8 cellular contexts compared by ENCODE assay signal in the genomic region with DNA sequence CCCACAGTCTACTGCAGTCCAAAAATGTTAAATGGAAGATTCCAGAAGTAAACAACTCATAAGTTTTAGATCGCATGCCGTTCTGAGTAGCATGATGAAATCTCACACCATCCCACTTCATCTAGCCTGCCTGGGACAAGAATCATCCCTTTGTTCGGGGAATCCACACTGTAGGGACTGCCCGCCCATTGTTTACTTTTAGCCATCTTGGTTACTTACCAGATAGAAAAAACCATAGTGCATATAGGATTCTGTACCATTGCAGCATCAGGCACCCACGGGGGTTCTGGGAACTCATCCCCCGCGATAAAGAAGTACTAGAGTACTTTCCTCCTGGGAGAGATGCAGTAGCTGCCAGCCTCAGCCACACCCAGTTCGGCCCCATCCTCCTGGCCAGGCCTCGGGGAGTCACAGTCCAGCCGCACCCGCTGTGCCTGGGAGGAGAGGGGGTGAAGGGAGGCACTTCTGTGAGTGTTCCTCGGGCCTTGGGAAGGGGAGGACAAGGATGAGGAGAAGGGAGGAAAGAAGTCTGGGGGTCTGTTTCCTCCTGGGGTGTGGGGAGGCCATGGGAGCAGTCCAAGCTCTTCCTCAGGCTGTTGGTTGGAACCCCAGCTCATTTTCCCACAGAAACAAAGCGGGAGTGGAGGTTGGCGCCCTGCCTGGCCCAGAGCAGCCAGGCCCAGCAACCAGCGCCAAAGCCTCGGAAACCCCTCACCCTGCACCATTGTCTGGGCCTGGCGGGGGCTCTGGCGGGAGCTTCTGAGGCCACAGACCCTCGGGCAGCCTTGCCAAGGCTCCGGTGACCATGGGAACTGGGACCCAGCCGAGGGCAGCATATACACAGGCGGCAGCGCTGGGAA. TPM values are rescaled to one million over a fixed set of nuclear protein-coding genes. Genes with fewer than 3 reads are reported as not detected.
DNase-seq lines count a peak whose midpoint lies in the region; FAIRE-seq and TF ChIP-seq lines count a peak whose summit lies in the region.
"Had no signal": no experiment of that assay in that cellular context is flagged by ENCODE, and none has a peak within 500 bp of the region (broad histone marks: within the 10 kb centered on the region; RNA-seq: fewer than 3 reads in every experiment).

No MANE protein-coding gene starts in this region.

- no peaks in the 10 kb centered on the region for H3K36me3 ChIP-seq in small intestine (ENCODE audit: control insufficient read depth in 2 of 2, insufficient read depth in 2 of 2, low read length in 2 of 2)
- H3K36me3 ChIP-seq in CD8-positive, alpha-beta memory T cell (ENCODE audit: insufficient read depth, low read length): no peaks in the 10 kb centered on the region

- 34 to 46% (median 41%) methylated on average over 22 to 23 of the region's 23 CpGs for WGBS in small intestine, 3 donors

- FAIRE-seq in small intestine (lab: Jason Lieb, UNC) (no peak), D721Med (lab: Jason Lieb, UNC) (no peak)

- DNase-seq in NCI-H460 (ENCODE audit: extremely low read depth, low read depth) (peak; percentile 84), fibroblast of peridontal ligament (ENCODE audit: extremely low read depth) (peak; percentile 84), small intestine (peak; percentile 87), NCI-H524 treated with DMSO at 0.1 percent for 48 hours (lab: John Stamatoyannopoulos, UW) (no peak), D721Med (ENCODE audit: insufficient read length, low spot score) (no peak)
- DNase-seq in CD8-positive, alpha-beta memory T cell: no peak
- DNase-seq: retina had no signal

- no peaks in the 10 kb centered on the region for H3K27me3 ChIP-seq in small intestine (ENCODE audit: control insufficient read depth in 2 of 2, insufficient read depth in 2 of 2, low read length in 2 of 2)
- H3K27me3 ChIP-seq in CD8-positive, alpha-beta memory T cell (ENCODE audit: insufficient read depth, low read length, poor library complexity, severe bottlenecking): no peaks in the 10 kb centered on the region

- H3K36me3 Mint-ChIP-seq in CD8-positive, alpha-beta memory T cell: peaks cover 0 to 2% (median 0%) of the 10 kb centered on the region in 3 donors

- peak overlapping the region; percentile 58 to 88 for H3K27ac ChIP-seq in small intestine (ENCODE audit: low read depth in 1 of 2, low read length in 1 of 2)
- H3K27ac ChIP-seq in CD8-positive, alpha-beta memory T cell (ENCODE audit: low read depth, low read length): no peak overlapping the region

- no peak overlapping the region for H3K4me3 ChIP-seq in small intestine (ENCODE audit: low read depth in 1 of 2, low read length in 2 of 2)
- H3K4me3 ChIP-seq in CD8-positive, alpha-beta memory T cell (ENCODE audit: low read length): no peak overlapping the region

- H3K4me1 Mint-ChIP-seq in CD8-positive, alpha-beta memory T cell: peaks cover 24 to 35% (median 25%) of the 10 kb centered on the region in 3 donors

- no peaks in the 10 kb centered on the region for H3K9me3 Mint-ChIP-seq in CD8-positive, alpha-beta memory T cell
- H3K9me3 Mint-ChIP-seq: activated T-helper 17 cell treated with anti-CD3 and anti-CD28 coated beads, Interleukin-2, amount 50 U/mL, for 72 hours had no signal

- POLR2A ChIA-PET in CD8-positive, alpha-beta memory T cell (lab: Charles Lee): interaction anchor here (0.6 to 0.8 kb wide), 2 partner anchors 14 to 33 kb away, joined by 3 to 4 read pairs; partner anchors contain the start of gene WBP2

- H3K4me3 Mint-ChIP-seq in CD8-positive, alpha-beta memory T cell: no peak overlapping the region
- H3K4me3 Mint-ChIP-seq: activated T-helper 17 cell treated with anti-CD3 and anti-CD28 coated beads, Interleukin-2, amount 50 U/mL, for 72 hours had no signal

- H3K9me3 ChIP-seq in small intestine (ENCODE audit: control insufficient read depth, low read depth): no peaks in the 10 kb centered on the region
- H3K9me3 ChIP-seq in CD8-positive, alpha-beta memory T cell (ENCODE audit: low read length): no peaks in the 10 kb centered on the region

- H3K27ac Mint-ChIP-seq in CD8-positive, alpha-beta memory T cell: peak overlapping the region in 1 of 8 donors; percentile 72
- H3K27ac Mint-ChIP-seq: activated T-helper 17 cell treated with anti-CD3 and anti-CD28 coated beads, Interleukin-2, amount 50 U/mL, for 72 hours had no signal

- CTCF ChIA-PET in CD8-positive, alpha-beta memory T cell (lab: Charles Lee): interaction anchor here (1.0 to 7.1 kb wide), 3 partner anchors 10 to 66 kb away, joined by 3 to 51 read pairs (median 4); partner anchors contain the start of gene TRIM65

- H3K4me1 ChIP-seq in small intestine (ENCODE audit: control insufficient read depth in 2 of 2, insufficient read depth in 1 of 2, low read depth in 1 of 2, low read length in 1 of 2): peaks cover 0 to 7% of the 10 kb centered on the region in 2 donors
- H3K4me1 ChIP-seq in CD8-positive, alpha-beta memory T cell (ENCODE audit: insufficient read depth, low read length): peaks cover 23% of the 10 kb centered on the region

- TF ChIP-seq CTCF in D721Med (IDR thresholded peaks at IDR 0.05; ENCODE audit: insufficient read depth, missing control alignments): no peak

- H3K27me3 Mint-ChIP-seq in CD8-positive, alpha-beta memory T cell: no peaks in the 10 kb centered on the region
- H3K27me3 Mint-ChIP-seq: activated T-helper 17 cell treated with anti-CD3 and anti-CD28 coated beads, Interleukin-2, amount 50 U/mL, for 72 hours had no signal

RNA-seq across cellular contexts. Expression of gene TRIM47, which starts 8.9 kb away (rescaled TPM):
- 38.0 and 50.4 TPM in 2 replicates for total RNA-seq in NCI-H460 (2014; rRNA removed; shearing (Covaris generic))
- 49.4 and 66.1 TPM in 2 replicates for polyA plus RNA-seq in NCI-H460 (2014; cell fraction: nucleus; rRNA removed)
- polyA plus RNA-seq in small intestine: 10 to 100 TPM; 24.9 to 63.3 (median 62.7) TPM
- 10 to 100 TPM; 12.6 to 14.1 TPM for total RNA-seq in CD8-positive, alpha-beta memory T cell
- 17.6 TPM for polyA plus RNA-seq in CD8-positive, alpha-beta memory T cell

RNA-seq across cellular contexts. Expression of gene WBP2, which starts 14.4 kb away (rescaled TPM):
- total RNA-seq in NCI-H460 (2014; rRNA removed; shearing (Covaris generic)): 32.0 and 36.7 TPM in 2 replicates
- polyA plus RNA-seq in NCI-H460 (2014; cell fraction: nucleus; rRNA removed): 16.1 and 18.5 TPM in 2 replicates
- polyA plus RNA-seq in small intestine: 100 to 1,000 TPM in 1 of 3 donors, 10 to 100 TPM in 2; 68.4 to 121 (median 82.7) TPM
- total RNA-seq in CD8-positive, alpha-beta memory T cell: 10 to 100 TPM; 47.5 to 53.2 TPM
- polyA plus RNA-seq in CD8-positive, alpha-beta memory T cell: 129 TPM

RNA-seq across cellular contexts. Expression of gene UNC13D, which starts 25.3 kb away (rescaled TPM):
- total RNA-seq in NCI-H460 (2014; rRNA removed; shearing (Covaris generic)): 0.57 and 0.66 TPM in 2 replicates
- polyA plus RNA-seq in NCI-H460 (2014; cell fraction: nucleus; rRNA removed): 1.2 and 1.6 TPM in 2 replicates
- polyA plus RNA-seq in small intestine: 10 to 100 TPM in 2 of 3 donors, 1 to 10 TPM in 1; 9.8 to 40.3 (median 15.3) TPM
- 100 to 1,000 TPM; 143 to 154 TPM for total RNA-seq in CD8-positive, alpha-beta memory T cell
- polyA plus RNA-seq in CD8-positive, alpha-beta memory T cell: 90.3 TPM

RNA-seq across cellular contexts. Expression of gene TRIM65, which starts 27.2 kb away (rescaled TPM):
- 30.2 and 32.0 TPM in 2 replicates for total RNA-seq in NCI-H460 (2014; rRNA removed; shearing (Covaris generic))
- 59.4 and 77.6 TPM in 2 replicates for polyA plus RNA-seq in NCI-H460 (2014; cell fraction: nucleus; rRNA removed)
- 10 to 100 TPM in 1 of 3 donors, 1 to 10 TPM in 2; 6.5 to 15.9 (median 6.7) TPM for polyA plus RNA-seq in small intestine
- 10 to 100 TPM; 34.9 to 35.4 TPM for total RNA-seq in CD8-positive, alpha-beta memory T cell
- 28.1 TPM for polyA plus RNA-seq in CD8-positive, alpha-beta memory T cell

RNA-seq across cellular contexts. Expression of gene MRPL38, which starts 35.2 kb away (rescaled TPM):
- total RNA-seq in NCI-H460 (2014; rRNA removed; shearing (Covaris generic)): 42.6 and 43.0 TPM in 2 replicates
- 139 and 190 TPM in 2 replicates for polyA plus RNA-seq in NCI-H460 (2014; cell fraction: nucleus; rRNA removed)
- 10 to 100 TPM; 63.2 to 93.5 (median 67.0) TPM for polyA plus RNA-seq in small intestine
- 100 to 1,000 TPM; 171 to 180 TPM for total RNA-seq in CD8-positive, alpha-beta memory T cell
- polyA plus RNA-seq in CD8-positive, alpha-beta memory T cell: 73.1 TPM

Comparison
In these comparisons a context has a peak if more than half of its experiments do, and no peak if none do; other contexts are left out.
1. DNase-seq: peak in NCI-H460 (single experiment), fibroblast of peridontal ligament (single experiment) and small intestine (single experiment); none in CD8-positive, alpha-beta memory T cell (0 of 5), NCI-H524 treated with DMSO at 0.1 percent for 48 hours (single experiment) and D721Med (single experiment).
2. RNA of gene UNC13D, which starts 25.3 kb away (total RNA-seq): 143 to 154 TPM in CD8-positive, alpha-beta memory T cell; 0.57 to 0.66 TPM in NCI-H460; every median in the first group is over 10 times any median in the second.